20 cellular contexts compared by ENCODE assay signal in genomic region chr7:11315687-11316258, GRCh38.
DNase-seq lines count a peak whose midpoint lies in the region; ATAC-seq, FAIRE-seq and TF ChIP-seq lines count a peak whose summit lies in the region.
"Had no signal": no experiment of that assay in that cellular context is flagged by ENCODE, and none has a peak within 500 bp of the region (broad histone marks: within the 10 kb centered on the region; RNA-seq: fewer than 3 reads in every experiment).

No MANE protein-coding gene starts in this region.

- no peaks in the 10 kb centered on the region for H3K9me3 ChIP-seq in lower lobe of right lung
- H3K9me3 ChIP-seq: esophagus squamous epithelium, HAP-1, Peyer's patch, sigmoid colon had no signal

- intact Hi-C loops in lower lobe of right lung (cut with DNase I) = no loop called here

- H3K36me3 ChIP-seq in bronchial epithelial cell (ENCODE audit: control insufficient read depth, insufficient read depth, low read length) = no peaks in the 10 kb centered on the region
- H3K36me3 ChIP-seq in lower lobe of right lung = no peaks in the 10 kb centered on the region
- H3K36me3 ChIP-seq: esophagus squamous epithelium, HAP-1, Peyer's patch, sigmoid colon had no signal

- H3K4me3 ChIP-seq in bronchial epithelial cell (ENCODE audit: low read depth, low read length) (no peak overlapping the region), lower lobe of right lung (no peak overlapping the region)
- H3K4me3 ChIP-seq: esophagus squamous epithelium, HAP-1, Peyer's patch, sigmoid colon had no signal

- FAIRE-seq in bronchial epithelial cell (lab: Jason Lieb, UNC) = peak; percentile 47
- FAIRE-seq: GM18507 had no signal

- DNase-seq in bronchial epithelial cell (ENCODE audit: low read depth) = no peak
- DNase-seq in HuH-7.5 (ENCODE audit: low spot score) = no peak
- DNase-seq in SIG-M5 (lab: John Stamatoyannopoulos, UW) = no peak
- no peak for DNase-seq in lower lobe of right lung
- DNase-seq in putamen (ENCODE audit: low spot score) = no peak
- DNase-seq: activated CD4-positive, alpha-beta T cell treated with anti-CD3 and anti-CD28 coated beads for 48 hours; activated T-cell treated with anti-CD3 and anti-CD28 coated beads, Interleukin-2, amount 50 U/mL, for 48 hours; DMS53; esophagus squamous epithelium; NCI-H2227 treated with DMSO at 0.1 percent for 48 hours; nephron progenitor cell; Peyer's patch; sigmoid colon; stimulated activated naive CD8-positive, alpha-beta T cell treated with anti-CD3 and anti-CD28 coated beads, Interleukin-15, Interleukin-2, amounts not matched to agents 100 U/mL and 50 U/mL, for 24 hours; T-helper 2 cell had no signal

- no peak overlapping the region for H3K27ac ChIP-seq in lower lobe of right lung
- H3K27ac ChIP-seq: esophagus squamous epithelium, Peyer's patch, sigmoid colon had no signal

- no peaks in the 10 kb centered on the region for H3K4me1 ChIP-seq in lower lobe of right lung
- H3K4me1 ChIP-seq: esophagus squamous epithelium, HAP-1, Peyer's patch, sigmoid colon had no signal

- ATAC-seq in GM18511 (IDR thresholded peaks at IDR 0.05; ENCODE audit: unreplicated experiment) = peak; percentile 53
- ATAC-seq in GM21367 (IDR thresholded peaks at IDR 0.05; ENCODE audit: unreplicated experiment) = peak; percentile 60
- ATAC-seq in HG02973 (IDR thresholded peaks at IDR 0.05; ENCODE audit: unreplicated experiment) = peak; percentile 56
- no peak for ATAC-seq in lower lobe of right lung
- ATAC-seq: stimulated activated naive CD8-positive, alpha-beta T cell treated with anti-CD3 and anti-CD28 coated beads, Interleukin-15, Interleukin-2, amounts not matched to agents 100 U/mL and 50 U/mL, for 24 hours had no signal

- H3K27me3 ChIP-seq in bronchial epithelial cell (ENCODE audit: control insufficient read depth, insufficient read depth, low read length) (no peaks in the 10 kb centered on the region), lower lobe of right lung (ENCODE audit: low read depth) (no peaks in the 10 kb centered on the region)
- H3K27me3 ChIP-seq: esophagus squamous epithelium, Peyer's patch, sigmoid colon had no signal

- TF ChIP-seq CTCF in bronchial epithelial cell (IDR thresholded peaks at IDR 0.05; ENCODE audit: insufficient read depth, low read length, severe bottlenecking) (no peak), lower lobe of right lung (IDR thresholded peaks at IDR 0.05) (no peak)

Comparison
In these comparisons a context has a peak if more than half of its experiments do, and no peak if none do; other contexts are left out.
1. ATAC-seq: peak in GM18511 (single experiment), GM21367 (single experiment) and HG02973 (single experiment); none in lower lobe of right lung (0 of 2).